In the genomic region with DNA sequence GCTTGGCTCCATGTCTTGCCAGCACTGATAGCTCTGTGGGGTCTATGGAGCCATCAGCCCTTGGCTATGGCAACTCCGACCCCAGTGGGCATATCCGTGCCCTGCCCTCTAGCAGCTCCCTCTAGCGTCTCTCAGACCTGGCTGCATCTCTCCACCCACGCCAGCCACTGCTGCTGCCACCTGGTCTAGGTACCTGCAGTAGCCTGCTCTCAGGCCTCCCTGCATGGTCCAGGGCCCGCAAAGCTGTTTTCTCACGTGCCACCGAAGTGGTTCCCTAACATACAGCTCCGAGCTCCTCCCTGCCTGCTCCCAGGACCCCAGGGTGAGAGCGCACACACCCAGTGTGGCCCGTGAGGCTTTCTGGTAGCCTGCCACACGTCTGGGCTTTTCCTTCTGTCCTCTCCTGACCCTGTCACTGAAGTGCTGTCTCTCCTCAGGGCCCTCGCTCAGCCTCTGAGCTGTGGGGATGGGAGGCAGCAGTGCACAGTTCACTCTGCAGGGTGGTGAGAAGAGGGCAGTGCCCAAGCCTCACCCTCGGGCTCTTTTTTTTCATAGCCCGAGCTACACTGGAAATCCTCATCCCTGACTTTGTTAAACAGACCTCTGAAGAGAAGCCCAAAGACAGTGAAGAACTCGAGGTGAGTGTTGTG, we compare ENCODE assay signal across 22 cellular contexts. TPM values are rescaled to one million over a fixed set of nuclear protein-coding genes. Genes with fewer than 3 reads are reported as not detected.
DNase-seq lines count a peak whose midpoint lies in the region; ATAC-seq, FAIRE-seq and TF ChIP-seq lines count a peak whose summit lies in the region.
"Had no signal": no experiment of that assay in that cellular context is flagged by ENCODE, and none has a peak within 500 bp of the region (broad histone marks: within the 10 kb centered on the region; RNA-seq: fewer than 3 reads in every experiment).

No MANE protein-coding gene starts in this region.

- H3K9me3 Mint-ChIP-seq in stimulated activated naive CD8-positive, alpha-beta T cell treated with anti-CD3 and anti-CD28 coated beads, Interleukin-15, Interleukin-2, amounts not matched to agents 100 ng/mL and 50 ng/mL, for 24 hours = no peaks in the 10 kb centered on the region
- no peaks in the 10 kb centered on the region for H3K9me3 Mint-ChIP-seq in central memory CD8-positive, alpha-beta T cell

- no peaks in the 10 kb centered on the region for H3K27me3 Mint-ChIP-seq in stimulated activated naive CD8-positive, alpha-beta T cell treated with anti-CD3 and anti-CD28 coated beads, Interleukin-15, Interleukin-2, amounts not matched to agents 100 ng/mL and 50 ng/mL, for 24 hours
- no peaks in the 10 kb centered on the region for H3K27me3 Mint-ChIP-seq in central memory CD8-positive, alpha-beta T cell
- H3K27me3 Mint-ChIP-seq: stimulated activated naive B cell treated with anti-CD40 and anti-IgM and Interleukin-4, amounts not matched to agents 10 μg/mL and 1 μg/mL and 100 μg/mL, for 72 hours had no signal

- no peak for ATAC-seq in stimulated activated naive CD8-positive, alpha-beta T cell treated with anti-CD3 and anti-CD28 coated beads, Interleukin-15, Interleukin-2, amounts not matched to agents 100 U/mL and 50 U/mL, for 24 hours
- ATAC-seq in central memory CD8-positive, alpha-beta T cell (replicated peaks; ENCODE audit: extremely low read depth, poor library complexity, severe bottlenecking) = no peak
- no peak for ATAC-seq in lower lobe of right lung
- ATAC-seq: stimulated activated naive B cell treated with anti-CD40 and anti-IgM and Interleukin-4, amounts not matched to agents 10 μg/mL and 1 μg/mL and 100 μg/mL, for 72 hours had no signal

- DNase-seq in stimulated activated naive CD8-positive, alpha-beta T cell treated with anti-CD3 and anti-CD28 coated beads, Interleukin-15, Interleukin-2, amounts not matched to agents 100 U/mL and 50 U/mL, for 24 hours = no peak
- no peak for DNase-seq in central memory CD8-positive, alpha-beta T cell (ENCODE audit: low spot score in 2 of 2)
- peak; percentile 37 for DNase-seq in lower lobe of right lung
- no peak for DNase-seq in retina
- DNase-seq in mesenteric fat pad (ENCODE audit: low spot score) = no peak
- no peak for DNase-seq in RCC 7860 (ENCODE audit: low spot score)
- no peak for DNase-seq in AG08395 (ENCODE audit: low spot score)
- DNase-seq: activated CD4-positive, alpha-beta T cell treated with anti-CD3 and anti-CD28 coated beads, Interleukin-2, amount 50 U/mL, for 48 hours; cortex of kidney; DMS79; GOT3; NCI-H1930; NCI-H446; sigmoid colon; stimulated activated naive B cell treated with anti-CD40 and anti-IgM and Interleukin-4, amounts not matched to agents 10 μg/mL and 1 μg/mL and 100 μg/mL, for 72 hours; T-helper 2 cell; WERI-Rb-1 had no signal

- peaks cover 69% of the 10 kb centered on the region for H3K4me1 Mint-ChIP-seq in stimulated activated naive CD8-positive, alpha-beta T cell treated with anti-CD3 and anti-CD28 coated beads, Interleukin-15, Interleukin-2, amounts not matched to agents 100 ng/mL and 50 ng/mL, for 24 hours (ENCODE audit: low read depth)
- peaks cover 60% of the 10 kb centered on the region for H3K4me1 Mint-ChIP-seq in central memory CD8-positive, alpha-beta T cell
- H3K4me1 Mint-ChIP-seq: stimulated activated naive B cell treated with anti-CD40 and anti-IgM and Interleukin-4, amounts not matched to agents 10 μg/mL and 1 μg/mL and 100 μg/mL, for 72 hours had no signal

- intact Hi-C loops in lower lobe of right lung (cut with DNase I) = no loop called here

- H3K4me3 ChIP-seq in lower lobe of right lung = no peak overlapping the region
- H3K4me3 ChIP-seq: sigmoid colon, tibial artery had no signal

- H3K27ac ChIP-seq in lower lobe of right lung = no peak overlapping the region
- H3K27ac ChIP-seq: sigmoid colon, tibial artery, WERI-Rb-1 had no signal

- no peak for TF ChIP-seq CTCF in lower lobe of right lung (IDR thresholded peaks at IDR 0.05)

- peaks cover 100% of the 10 kb centered on the region for H3K36me3 ChIP-seq in lower lobe of right lung

- FAIRE-seq in RCC 7860 (lab: Jason Lieb, UNC) = no peak
- FAIRE-seq: endometrium, GM12891 had no signal

- H3K4me1 ChIP-seq in lower lobe of right lung = no peaks in the 10 kb centered on the region
- H3K4me1 ChIP-seq: sigmoid colon had no signal

- H3K27me3 ChIP-seq in lower lobe of right lung (ENCODE audit: low read depth) = no peaks in the 10 kb centered on the region
- H3K27me3 ChIP-seq: sigmoid colon, tibial artery had no signal

- no peak overlapping the region for H3K4me3 Mint-ChIP-seq in stimulated activated naive CD8-positive, alpha-beta T cell treated with anti-CD3 and anti-CD28 coated beads, Interleukin-15, Interleukin-2, amounts not matched to agents 100 ng/mL and 50 ng/mL, for 24 hours
- H3K4me3 Mint-ChIP-seq in central memory CD8-positive, alpha-beta T cell = peak overlapping the region; percentile 74
- H3K4me3 Mint-ChIP-seq: stimulated activated naive B cell treated with anti-CD40 and anti-IgM and Interleukin-4, amounts not matched to agents 10 μg/mL and 1 μg/mL and 100 μg/mL, for 72 hours had no signal

- no peaks in the 10 kb centered on the region for H3K9me3 ChIP-seq in lower lobe of right lung
- H3K9me3 ChIP-seq: sigmoid colon had no signal

- H3K27ac Mint-ChIP-seq in stimulated activated naive CD8-positive, alpha-beta T cell treated with anti-CD3 and anti-CD28 coated beads, Interleukin-15, Interleukin-2, amounts not matched to agents 100 ng/mL and 50 ng/mL, for 24 hours = peak overlapping the region; percentile 16
- H3K27ac Mint-ChIP-seq in central memory CD8-positive, alpha-beta T cell (ENCODE audit: low read depth) = peak overlapping the region; percentile 85
- H3K27ac Mint-ChIP-seq: stimulated activated naive B cell treated with anti-CD40 and anti-IgM and Interleukin-4, amounts not matched to agents 10 μg/mL and 1 μg/mL and 100 μg/mL, for 72 hours had no signal

- H3K36me3 Mint-ChIP-seq in stimulated activated naive CD8-positive, alpha-beta T cell treated with anti-CD3 and anti-CD28 coated beads, Interleukin-15, Interleukin-2, amounts not matched to agents 100 ng/mL and 50 ng/mL, for 24 hours (ENCODE audit: low read depth) = peaks cover 97% of the 10 kb centered on the region
- peaks cover 63% of the 10 kb centered on the region for H3K36me3 Mint-ChIP-seq in central memory CD8-positive, alpha-beta T cell (ENCODE audit: insufficient read depth)

RNA-seq across cellular contexts. Expression of gene DGCR8, which starts 14.2 kb away (rescaled TPM):
- total RNA-seq in lower lobe of right lung (29.5 TPM), mesenteric fat pad (29.7 TPM)

RNA-seq across cellular contexts. Expression of gene RANBP1, which starts 21.6 kb away (rescaled TPM):
- 58.3 TPM for total RNA-seq in lower lobe of right lung
- total RNA-seq in mesenteric fat pad = 75.9 TPM

RNA-seq across cellular contexts. Expression of gene TRMT2A, which starts 22.7 kb away (rescaled TPM):
- total RNA-seq in lower lobe of right lung (70.4 TPM), mesenteric fat pad (49.2 TPM)

RNA-seq across cellular contexts. Expression of gene ZDHHC8, which starts 37.3 kb away (rescaled TPM):
- total RNA-seq in lower lobe of right lung (77.2 TPM), mesenteric fat pad (77.8 TPM)

RNA-seq across cellular contexts. Expression of gene CCDC188, which starts 56.6 kb away (rescaled TPM):
- total RNA-seq in lower lobe of right lung (0.77 TPM), mesenteric fat pad (1.00 TPM)
- total RNA-seq: SK-MEL-5 had no signal
